37 cellular contexts compared by ENCODE assay signal in genomic region chr15:100041380-100041779, GRCh38.
"Had no signal": no experiment of that assay in that cellular context is flagged by ENCODE, and none has a peak within 500 bp of the region (broad histone marks: within the 10 kb centered on the region; RNA-seq: fewer than 3 reads in every experiment).

No MANE protein-coding gene starts in this region.

- H3K27me3 Mint-ChIP-seq: activated CD4-positive, alpha-beta memory T cell treated with anti-CD3 and anti-CD28 coated beads, Interleukin-2, amount 10 ng/mL, durations not matched to agents 7 days and 5 days; activated T-helper 17 cell treated with anti-CD3 and anti-CD28 coated beads, Interleukin-2, amount 50 U/mL, for 72 hours; effector memory CD8-positive, alpha-beta T cell; stimulated activated naive CD8-positive, alpha-beta T cell treated with anti-CD3 and anti-CD28 coated beads, Interleukin-15, Interleukin-2, amounts not matched to agents 100 ng/mL and 50 ng/mL, for 24 hours had no signal

- DNase-seq: activated CD4-positive, alpha-beta memory T cell treated with anti-CD3 and anti-CD28 coated beads, Interleukin-2, amount 10 ng/mL, durations not matched to agents 7 days and 5 days; activated CD4-positive, alpha-beta T cell treated with anti-CD3 and anti-CD28 coated beads for 48 hours; activated CD8-positive, alpha-beta memory T cell treated with anti-CD3 and anti-CD28 coated beads, Interleukin-2, amount 50 U/mL, for 48 hours; activated gamma-delta T cell treated with Interleukin-2 at 50 U/mL for 16 hours; activated naive CD4-positive, alpha-beta T cell treated with anti-CD3 and anti-CD28 coated beads, Interleukin-2, amount 50 U/mL, for 16 hours; activated T-cell treated with anti-CD3 and anti-CD28 coated beads, Interleukin-2, amount 50 U/mL, for 4 hours; amygdala; central memory CD4-positive, alpha-beta T cell; colonic mucosa; dorsolateral prefrontal cortex; effector memory CD8-positive, alpha-beta T cell; head of caudate nucleus; hippocampal formation; immature natural killer cell; kidney; left colon; mammary epithelial cell; midbrain; naive thymus-derived CD4-positive, alpha-beta T cell; nucleus accumbens; pancreas; psoas muscle; sigmoid colon; small intestine; stimulated activated CD4-positive, alpha-beta T cell treated with anti-CD3 and anti-CD28 coated beads, Interleukin-4, amount 100 ng/mL, for 24 hours; T-helper 9 cell; trophoblast cell; uterus; WERI-Rb-1 had no signal

- H3K4me3 ChIP-seq: colonic mucosa, dorsolateral prefrontal cortex, gastroesophageal sphincter, pancreas, psoas muscle, sigmoid colon, thoracic aorta, uterus had no signal

- H3K27ac ChIP-seq: colonic mucosa, dorsolateral prefrontal cortex, gastroesophageal sphincter, pancreas, sigmoid colon, thoracic aorta, uterus, WERI-Rb-1 had no signal

- H3K27me3 ChIP-seq: colonic mucosa, dorsolateral prefrontal cortex, gastroesophageal sphincter, pancreas, sigmoid colon, uterus had no signal

- FAIRE-seq: kidney, pancreas, small intestine, TTC549 had no signal

- H3K4me1 Mint-ChIP-seq: activated T-helper 17 cell treated with anti-CD3 and anti-CD28 coated beads, Interleukin-2, amount 50 U/mL, for 72 hours; immature natural killer cell; stimulated activated effector memory CD8-positive, alpha-beta T cell treated with anti-CD3 and anti-CD28 coated beads, Interleukin-12 subunit alpha, Interleukin-12 subunit beta, amount 100 ng/mL, for 72 hours had no signal

- H3K36me3 Mint-ChIP-seq: immature natural killer cell; stimulated activated effector memory CD8-positive, alpha-beta T cell treated with anti-CD3 and anti-CD28 coated beads, Interleukin-12 subunit alpha, Interleukin-12 subunit beta, amount 100 ng/mL, for 72 hours had no signal

- H3K4me3 Mint-ChIP-seq: activated CD4-positive, alpha-beta memory T cell treated with anti-CD3 and anti-CD28 coated beads, Interleukin-2, amount 10 ng/mL, durations not matched to agents 7 days and 5 days; activated T-cell treated with anti-CD3 and anti-CD28 coated beads, Interleukin-2, amount 50 U/mL, for 4 hours; activated T-helper 17 cell treated with anti-CD3 and anti-CD28 coated beads, Interleukin-2, amount 50 U/mL, for 72 hours; effector memory CD8-positive, alpha-beta T cell; immature natural killer cell; naive thymus-derived CD4-positive, alpha-beta T cell; stimulated activated effector memory CD8-positive, alpha-beta T cell treated with anti-CD3 and anti-CD28 coated beads, Interleukin-12 subunit alpha, Interleukin-12 subunit beta, amount 100 ng/mL, for 72 hours; stimulated activated naive CD8-positive, alpha-beta T cell treated with anti-CD3 and anti-CD28 coated beads, Interleukin-15, Interleukin-2, amounts not matched to agents 100 ng/mL and 50 ng/mL, for 24 hours; T-helper 1 cell treated with Interleukin-12 subunit alpha and Interleukin-12 subunit beta and Interleukin-4 antibody, amounts not matched to agents 30 μg/mL and 1 μg/mL, for 36 hours had no signal

- H3K4me1 ChIP-seq: colonic mucosa, gastroesophageal sphincter, uterus had no signal

- H3K9me3 ChIP-seq: colonic mucosa, gastroesophageal sphincter, pancreas, psoas muscle, sigmoid colon, thoracic aorta, uterus had no signal

- ATAC-seq: activated CD4-positive, CD25-positive, alpha-beta regulatory T cell treated with anti-CD3 and anti-CD28 coated beads, Interleukin-2, amount 50 U/mL, for 24 hours; activated T-cell treated with anti-CD3 and anti-CD28 coated beads, Interleukin-2, amount 50 U/mL, for 4 hours; activated T-helper 17 cell treated with anti-CD3 and anti-CD28 coated beads, Interleukin-2, amount 50 U/mL, for 72 hours; effector memory CD8-positive, alpha-beta T cell; gastroesophageal sphincter; left colon; naive thymus-derived CD4-positive, alpha-beta T cell; pancreas; psoas muscle; stimulated activated effector memory CD8-positive, alpha-beta T cell treated with anti-CD3 and anti-CD28 coated beads, Interleukin-12 subunit alpha, Interleukin-12 subunit beta, amount 100 ng/mL, for 72 hours had no signal

- H3K27ac Mint-ChIP-seq: activated CD4-positive, alpha-beta memory T cell treated with anti-CD3 and anti-CD28 coated beads, Interleukin-2, amount 10 ng/mL, durations not matched to agents 7 days and 5 days; activated T-helper 17 cell treated with anti-CD3 and anti-CD28 coated beads, Interleukin-2, amount 50 U/mL, for 72 hours; effector memory CD8-positive, alpha-beta T cell; immature natural killer cell; naive thymus-derived CD4-positive, alpha-beta T cell; stimulated activated effector memory CD8-positive, alpha-beta T cell treated with anti-CD3 and anti-CD28 coated beads, Interleukin-12 subunit alpha, Interleukin-12 subunit beta, amount 100 ng/mL, for 72 hours; stimulated activated naive CD8-positive, alpha-beta T cell treated with anti-CD3 and anti-CD28 coated beads, Interleukin-15, Interleukin-2, amounts not matched to agents 100 ng/mL and 50 ng/mL, for 24 hours; T-helper 1 cell treated with Interleukin-12 subunit alpha and Interleukin-12 subunit beta and Interleukin-4 antibody, amounts not matched to agents 30 μg/mL and 1 μg/mL, for 36 hours had no signal

- H3K9me3 Mint-ChIP-seq: activated CD4-positive, alpha-beta memory T cell treated with anti-CD3 and anti-CD28 coated beads, Interleukin-2, amount 10 ng/mL, durations not matched to agents 7 days and 5 days; activated T-cell treated with anti-CD3 and anti-CD28 coated beads, Interleukin-2, amount 50 U/mL, for 4 hours; activated T-helper 17 cell treated with anti-CD3 and anti-CD28 coated beads, Interleukin-2, amount 50 U/mL, for 72 hours; effector memory CD8-positive, alpha-beta T cell; stimulated activated effector memory CD8-positive, alpha-beta T cell treated with anti-CD3 and anti-CD28 coated beads, Interleukin-12 subunit alpha, Interleukin-12 subunit beta, amount 100 ng/mL, for 72 hours; stimulated activated naive CD8-positive, alpha-beta T cell treated with anti-CD3 and anti-CD28 coated beads, Interleukin-15, Interleukin-2, amounts not matched to agents 100 ng/mL and 50 ng/mL, for 24 hours; T-helper 1 cell treated with Interleukin-12 subunit alpha and Interleukin-12 subunit beta and Interleukin-4 antibody, amounts not matched to agents 30 μg/mL and 1 μg/mL, for 36 hours had no signal

- H3K36me3 ChIP-seq: colonic mucosa, gastroesophageal sphincter, pancreas, sigmoid colon, thoracic aorta, uterus, WERI-Rb-1 had no signal
